In genomic region chr4:182212211-182212761, GRCh38 we compare ENCODE assay signal across 1 cellular context.
TF ChIP-seq lines count a peak whose summit lies in the region.

No MANE protein-coding gene starts in this region.

TF ChIP-seq in HEK293, 187 proteins besides CTCF, POLR2A, EP300 and RAD21 (continued from another document):
- TF ChIP-seq, protein P1, sequence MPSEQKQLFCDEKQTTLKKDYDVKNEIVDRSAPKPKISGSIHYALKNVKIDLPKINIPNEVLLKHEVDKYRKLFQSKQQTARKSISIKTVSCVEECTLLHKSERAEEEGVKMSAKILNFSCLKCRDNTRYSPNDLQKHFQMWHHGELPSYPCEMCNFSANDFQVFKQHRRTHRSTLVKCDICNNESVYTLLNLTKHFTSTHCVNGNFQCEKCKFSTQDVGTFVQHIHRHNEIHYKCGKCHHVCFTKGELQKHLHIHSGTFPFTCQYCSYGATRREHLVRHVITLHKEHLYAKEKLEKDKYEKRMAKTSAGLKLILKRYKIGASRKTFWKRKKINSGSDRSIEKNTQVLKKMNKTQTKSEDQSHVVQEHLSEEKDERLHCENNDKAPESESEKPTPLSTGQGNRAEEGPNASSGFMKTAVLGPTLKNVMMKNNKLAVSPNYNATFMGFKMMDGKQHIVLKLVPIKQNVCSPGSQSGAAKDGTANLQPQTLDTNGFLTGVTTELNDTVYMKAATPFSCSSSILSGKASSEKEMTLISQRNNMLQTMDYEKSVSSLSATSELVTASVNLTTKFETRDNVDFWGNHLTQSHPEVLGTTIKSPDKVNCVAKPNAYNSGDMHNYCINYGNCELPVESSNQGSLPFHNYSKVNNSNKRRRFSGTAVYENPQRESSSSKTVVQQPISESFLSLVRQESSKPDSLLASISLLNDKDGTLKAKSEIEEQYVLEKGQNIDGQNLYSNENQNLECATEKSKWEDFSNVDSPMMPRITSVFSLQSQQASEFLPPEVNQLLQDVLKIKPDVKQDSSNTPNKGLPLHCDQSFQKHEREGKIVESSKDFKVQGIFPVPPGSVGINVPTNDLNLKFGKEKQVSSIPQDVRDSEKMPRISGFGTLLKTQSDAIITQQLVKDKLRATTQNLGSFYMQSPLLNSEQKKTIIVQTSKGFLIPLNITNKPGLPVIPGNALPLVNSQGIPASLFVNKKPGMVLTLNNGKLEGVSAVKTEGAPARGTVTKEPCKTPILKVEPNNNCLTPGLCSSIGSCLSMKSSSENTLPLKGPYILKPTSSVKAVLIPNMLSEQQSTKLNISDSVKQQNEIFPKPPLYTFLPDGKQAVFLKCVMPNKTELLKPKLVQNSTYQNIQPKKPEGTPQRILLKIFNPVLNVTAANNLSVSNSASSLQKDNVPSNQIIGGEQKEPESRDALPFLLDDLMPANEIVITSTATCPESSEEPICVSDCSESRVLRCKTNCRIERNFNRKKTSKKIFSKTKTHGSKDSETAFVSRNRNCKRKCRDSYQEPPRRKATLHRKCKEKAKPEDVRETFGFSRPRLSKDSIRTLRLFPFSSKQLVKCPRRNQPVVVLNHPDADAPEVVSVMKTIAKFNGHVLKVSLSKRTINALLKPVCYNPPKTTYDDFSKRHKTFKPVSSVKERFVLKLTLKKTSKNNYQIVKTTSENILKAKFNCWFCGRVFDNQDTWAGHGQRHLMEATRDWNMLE (tag by site-specific recombination; conservative IDR thresholded peaks at IDR 0.05; ENCODE audit: low read depth): no peak
- no peak for TF ChIP-seq ZNF175 (tag by site-specific recombination; IDR thresholded peaks at IDR 0.05)
- no peak for TF ChIP-seq ZNF654 (tag by site-specific recombination; IDR thresholded peaks at IDR 0.05; ENCODE audit: low read depth)
- TF ChIP-seq ZNF473 (tag by site-specific recombination; IDR thresholded peaks at IDR 0.05): no peak
- TF ChIP-seq TRIM28 (IDR thresholded peaks at IDR 0.05; ENCODE audit: borderline replicate concordance, low read length): peak; percentile 91
- TF ChIP-seq SETDB1 (IDR thresholded peaks at IDR 0.05; ENCODE audit: insufficient read length, low read length): peak; percentile 9
